In genomic region chr19:48689438-48689837, GRCh38 we compare ENCODE assay signal across 24 cellular contexts. TPM values are rescaled to one million over a fixed set of nuclear protein-coding genes. Genes with fewer than 3 reads are reported as not detected.
DNase-seq lines count a peak whose midpoint lies in the region; ATAC-seq and TF ChIP-seq lines count a peak whose summit lies in the region.
"Had no signal": no experiment of that assay in that cellular context is flagged by ENCODE, and none has a peak within 500 bp of the region (broad histone marks: within the 10 kb centered on the region; RNA-seq: fewer than 3 reads in every experiment).

No MANE protein-coding gene starts in this region.

- H3K36me3 ChIP-seq in SK-N-MC (ENCODE audit: insufficient read depth, low read length) (no peaks in the 10 kb centered on the region), stomach (no peaks in the 10 kb centered on the region)

- H3K9me3 ChIP-seq in SK-N-MC (ENCODE audit: low read depth, low read length) (no peaks in the 10 kb centered on the region), stomach (no peaks in the 10 kb centered on the region)
- H3K9me3 ChIP-seq: Caco-2 had no signal

- ATAC-seq in GM19023 (IDR thresholded peaks at IDR 0.05; ENCODE audit: unreplicated experiment) = no peak
- ATAC-seq in Right ventricle myocardium superior (ENCODE audit: poor library complexity) = no peak
- ATAC-seq in GM18517 (IDR thresholded peaks at IDR 0.05; ENCODE audit: unreplicated experiment) = no peak
- ATAC-seq: CD8-positive, alpha-beta T cell; GM12878 had no signal

- no peak for TF ChIP-seq EP300 in stomach (IDR thresholded peaks at IDR 0.05)

- intact Hi-C loops in stomach (cut with DNase I; ENCODE audit: low total_unique reads) (no loop called here), Right ventricle myocardium superior (cut with DNase I) (no loop called here)

- TF ChIP-seq POLR2A in stomach (IDR thresholded peaks at IDR 0.05) = no peak

- H3K27ac ChIP-seq in C4-2B = peak overlapping the region; percentile 42; the same call in 1 of the 2 replicates
- peak overlapping the region; percentile 56; the same call in 1 of the 2 replicates for H3K27ac ChIP-seq in SK-N-MC
- H3K27ac ChIP-seq in stomach = peak overlapping the region in 3 of 5 donors; percentile 42 to 51 (median 50)
- H3K27ac ChIP-seq: HL-60 had no signal

- TF ChIP-seq CTCF in C4-2B (conservative IDR thresholded peaks at IDR 0.05) = no peak
- no peak for TF ChIP-seq CTCF in stomach (IDR thresholded peaks at IDR 0.05)

- no peaks in the 10 kb centered on the region for H3K27me3 ChIP-seq in stomach

- no peak overlapping the region for H3K9ac ChIP-seq in SK-N-MC (ENCODE audit: insufficient read length)

- peaks cover 1 to 26% (median 16%) of the 10 kb centered on the region in 4 donors for H3K4me1 ChIP-seq in stomach

- WGBS in stomach, 5 donors = 22 to 43% (median 37%) methylated on average over 7 of the region's 7 CpGs

- DNase-seq in SK-N-MC (ENCODE audit: low read depth, low spot score) = no peak
- peak; percentile 43 for DNase-seq in inferior parietal cortex (ENCODE audit: extremely low spot score)
- peak; percentile 55 for DNase-seq in stomach
- no peak for DNase-seq in Right ventricle myocardium superior
- DNase-seq in NCI-H2081 treated with DMSO at 0.1 percent for 48 hours (lab: John Stamatoyannopoulos, UW) = no peak
- DNase-seq: Caco-2; CD8-positive, alpha-beta T cell; GDM1; NCI-H1105; NCI-H1436 treated with DMSO at 0.1 percent for 48 hours; NCI-H1930; NCI-H446; NCI-H524 treated with DMSO at 0.1 percent for 48 hours; NCI-H82; NK-92 treated with Interleukin-12 subunit alpha and Interleukin-12 subunit beta, amount 100 ng/mL, for 24 hours; RPMI8226; SHP77 treated with DMSO at 0.1 percent for 48 hours had no signal

- H3K4me3 ChIP-seq in SK-N-MC = no peak overlapping the region
- H3K4me3 ChIP-seq in stomach = no peak overlapping the region
- H3K4me3 ChIP-seq: GM12878 had no signal

RNA-seq across cellular contexts. Expression of gene FUT2, which starts 6.3 kb away (rescaled TPM):
- total RNA-seq in stomach (10 to 100 TPM; 23.2 to 42.0 (median 33.2) TPM), Right ventricle myocardium superior (not detected)
- polyA plus RNA-seq in stomach = 10 to 100 TPM; 22.7 to 76.8 (median 25.8) TPM
- total RNA-seq: CD8-positive, alpha-beta T cell; GM12878 had no signal
- polyA plus RNA-seq: AG04450, IgD-negative memory B cell had no signal

RNA-seq across cellular contexts. Expression of gene NTN5, which starts 16.6 kb away (rescaled TPM):
- not detected for total RNA-seq in stomach
- 1 to 10 TPM in 1 of 3 donors, not detected in 2; 1.3 TPM for polyA plus RNA-seq in stomach
- total RNA-seq in Right ventricle myocardium superior = not detected
- total RNA-seq: GM12878 had no signal

RNA-seq across cellular contexts. Expression of gene MAMSTR, which starts 30.1 kb away (rescaled TPM):
- total RNA-seq in stomach (1 to 10 TPM in 1 of 5 donors, under 1 TPM in 1, not detected in 3; 0.55 to 3.6 TPM), Right ventricle myocardium superior (4.8 TPM)
- polyA plus RNA-seq in stomach = 1 to 10 TPM in 2 of 3 donors, under 1 TPM in 1; 0.46 to 1.5 (median 1.5) TPM

RNA-seq across cellular contexts. Expression of gene CA11, which starts 43.5 kb away (rescaled TPM):
- total RNA-seq in stomach = 10 to 100 TPM in 2 of 5 donors, 1 to 10 TPM in 2, not detected in 1; 1.8 to 33.0 (median 18.1) TPM
- polyA plus RNA-seq in stomach = 10 to 100 TPM; 15.7 to 17.7 (median 15.8) TPM
- total RNA-seq in Right ventricle myocardium superior = 7.5 TPM

RNA-seq across cellular contexts. Expression of gene RASIP1, which starts 51.0 kb away (rescaled TPM):
- total RNA-seq in stomach (10 to 100 TPM in 1 of 5 donors, 1 to 10 TPM in 4; 4.7 to 26.8 (median 8.8) TPM), Right ventricle myocardium superior (15.1 TPM)
- polyA plus RNA-seq in stomach = 10 to 100 TPM; 11.1 to 44.9 (median 29.3) TPM
- polyA plus RNA-seq: GM12878 had no signal

Comparison
In these comparisons a context has a peak if more than half of its experiments do, and no peak if none do; other contexts are left out.
1. DNase-seq: peak in inferior parietal cortex (single experiment) and stomach (single experiment); none in SK-N-MC (single experiment), Right ventricle myocardium superior (single experiment) and NCI-H2081 treated with DMSO at 0.1 percent for 48 hours (single experiment).
2. RNA of gene FUT2, which starts 6.3 kb away (total RNA-seq): 23.2 to 42.0 TPM in stomach; not detected in Right ventricle myocardium superior (single experiment); every median in the first group is over 10 times any median in the second.
3. Peak in every context shown above with its lines, with median percentiles within 50 percentile points of each other: H3K27ac ChIP-seq.